ENCODE assay signal across 8 cellular contexts in the genomic region with DNA sequence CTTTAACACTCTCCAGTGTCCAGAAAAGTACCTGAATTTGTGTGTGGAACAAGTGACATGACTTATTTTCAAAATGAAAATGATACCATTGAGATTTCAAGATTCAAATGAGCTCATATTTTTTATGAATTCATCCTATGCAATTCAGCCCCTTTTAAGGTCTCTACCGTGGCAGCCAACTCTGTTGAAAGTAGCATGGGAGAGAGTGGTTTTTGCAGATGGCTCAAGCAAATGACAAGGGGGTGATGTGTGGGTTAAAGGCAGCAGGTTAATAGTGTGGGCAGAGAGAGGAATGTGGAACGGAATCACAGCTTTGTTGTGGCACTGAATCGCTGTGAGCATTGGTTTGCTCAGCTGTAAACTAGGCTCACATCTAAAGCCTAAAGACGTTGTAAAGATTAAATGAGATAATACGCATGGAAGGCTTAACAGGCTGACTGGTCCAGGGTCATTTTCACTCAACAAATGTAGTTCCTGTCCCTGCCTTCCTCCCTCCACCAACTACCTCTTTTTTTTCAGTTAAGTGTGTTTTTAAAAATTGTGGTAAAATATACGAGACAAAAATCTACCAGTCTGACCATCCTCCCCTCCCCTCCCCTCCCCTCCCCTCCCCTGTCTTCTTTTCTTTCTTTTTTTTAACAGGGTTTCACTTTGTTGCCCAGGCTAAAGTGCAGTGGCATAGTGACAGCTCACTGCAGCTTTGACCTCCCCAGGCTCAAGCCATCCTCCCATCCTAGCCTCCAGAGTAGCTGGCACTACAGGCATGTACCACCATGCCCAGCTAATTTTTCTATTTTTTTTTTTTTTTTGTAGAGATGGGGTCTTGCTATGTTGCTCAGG.
DNase-seq lines count a peak whose midpoint lies in the region; ATAC-seq and TF ChIP-seq lines count a peak whose summit lies in the region.

No MANE protein-coding gene starts in this region.

- peak overlapping the region; percentile 47 to 64 (median 57) for H3K27ac ChIP-seq in Peyer's patch

- peaks cover 36% of the 10 kb centered on the region for H3K4me1 Mint-ChIP-seq in central memory CD8-positive, alpha-beta T cell

- no peaks in the 10 kb centered on the region for H3K27me3 ChIP-seq in Peyer's patch

- H3K4me1 ChIP-seq in Peyer's patch: peaks cover 0 to 24% (median 8%) of the 10 kb centered on the region in 4 donors

- H3K9me3 ChIP-seq in Peyer's patch: no peaks in the 10 kb centered on the region

- no peak overlapping the region for H3K4me3 ChIP-seq in Peyer's patch

- no peak for TF ChIP-seq POLR2A in Peyer's patch (IDR thresholded peaks at IDR 0.05)

- ATAC-seq in GM18858 (IDR thresholded peaks at IDR 0.05; ENCODE audit: unreplicated experiment): peak; percentile 48
- peak; percentile 48 for ATAC-seq in HG02981 (IDR thresholded peaks at IDR 0.05; ENCODE audit: unreplicated experiment)
- ATAC-seq in central memory CD8-positive, alpha-beta T cell (replicated peaks; ENCODE audit: extremely low read depth, poor library complexity, severe bottlenecking): peak; percentile 45
- ATAC-seq in HG02840 (IDR thresholded peaks at IDR 0.05; ENCODE audit: low FRiP score, unreplicated experiment): no peak

- DNase-seq in Peyer's patch (no peak), NCI-H1105 treated with DMSO at 0.1 percent for 48 hours (lab: John Stamatoyannopoulos, UW) (no peak), DMS53 treated with DMSO at 0.1 percent for 48 hours (lab: John Stamatoyannopoulos, UW; ENCODE audit: unreplicated experiment) (no peak)
- no peak for DNase-seq in central memory CD8-positive, alpha-beta T cell (ENCODE audit: low spot score in 2 of 2)
- DNase-seq in stimulated activated CD4-positive, alpha-beta T cell treated with anti-CD3 and anti-CD28 coated beads, Interleukin-15, amount 100 ng/mL, for 24 hours: peak; percentile 65

- H3K36me3 ChIP-seq in Peyer's patch: no peaks in the 10 kb centered on the region

- no peaks in the 10 kb centered on the region for H3K27me3 Mint-ChIP-seq in central memory CD8-positive, alpha-beta T cell

- no peak for TF ChIP-seq CTCF in Peyer's patch (IDR thresholded peaks at IDR 0.05)

- H3K4me3 Mint-ChIP-seq in central memory CD8-positive, alpha-beta T cell: peak overlapping the region; percentile 43

- no peaks in the 10 kb centered on the region for H3K9me3 Mint-ChIP-seq in central memory CD8-positive, alpha-beta T cell

- H3K36me3 Mint-ChIP-seq in central memory CD8-positive, alpha-beta T cell (ENCODE audit: insufficient read depth): no peaks in the 10 kb centered on the region

- peak overlapping the region; percentile 71 for H3K27ac Mint-ChIP-seq in central memory CD8-positive, alpha-beta T cell (ENCODE audit: low read depth)
